Comparison of ENCODE assay signal across 8 cellular contexts in the genomic region with DNA sequence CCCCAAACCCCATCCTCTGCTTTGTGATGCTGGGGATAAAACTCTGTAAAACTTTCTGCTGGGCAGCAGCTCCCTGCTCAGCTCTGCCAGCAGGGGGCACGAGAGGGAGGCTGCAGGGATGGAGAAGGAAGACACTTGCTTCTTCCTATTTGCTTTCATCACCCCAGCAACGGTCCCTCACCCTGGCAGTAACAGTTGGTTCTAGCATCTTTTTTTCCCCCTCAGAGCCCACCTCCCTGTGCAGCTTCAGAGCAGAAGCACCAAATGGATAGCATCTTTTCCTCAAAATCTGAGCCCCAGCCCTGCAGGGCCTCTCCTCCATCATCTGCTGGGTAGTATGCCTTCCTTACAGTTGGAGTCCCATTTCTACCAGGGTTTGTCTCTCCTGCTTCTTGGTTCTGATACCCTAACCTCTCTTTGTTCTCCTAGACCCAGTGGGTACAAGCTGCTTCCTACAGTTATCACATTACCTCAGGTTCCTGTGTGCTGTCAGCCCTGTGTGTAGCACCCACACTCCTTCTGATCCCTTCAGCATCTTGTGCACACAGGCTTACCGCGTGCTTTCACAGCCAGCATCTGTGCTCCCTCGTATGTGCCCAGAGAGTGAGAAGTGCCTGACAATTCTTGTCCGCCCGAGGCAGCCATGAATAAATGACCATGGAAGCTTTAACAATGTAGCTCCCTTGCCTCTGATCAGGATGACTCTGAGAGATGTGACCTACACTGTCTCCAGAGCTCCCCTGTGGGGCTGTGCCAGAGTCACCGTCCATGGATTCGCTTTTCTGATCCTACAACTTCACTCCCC. TPM values are rescaled to one million over a fixed set of nuclear protein-coding genes. Genes with fewer than 3 reads are reported as not detected.
DNase-seq lines count a peak whose midpoint lies in the region; ATAC-seq and TF ChIP-seq lines count a peak whose summit lies in the region.

No MANE protein-coding gene starts in this region.

- no peaks in the 10 kb centered on the region for H3K4me1 Mint-ChIP-seq in nephron

- no peaks in the 10 kb centered on the region for H3K9me3 Mint-ChIP-seq in nephron

- ATAC-seq in GM18511 (IDR thresholded peaks at IDR 0.05; ENCODE audit: unreplicated experiment) = peak; percentile 80

- no peaks in the 10 kb centered on the region for H3K9me3 ChIP-seq in AG04450 (ENCODE audit: control insufficient read depth, insufficient read depth, low read length)

- POLR2A ChIA-PET in AG04450 (lab: Yijun Ruan, JAX) = no interaction called here

- CTCF ChIA-PET in AG04450 (lab: Charles Lee) = interaction anchor here (0.5 to 11.6 kb wide), 55 partner anchors 9 to 449 kb away, joined by 3 to 541 read pairs (median 5); no protein-coding TSS in a partner anchor

- no peak overlapping the region for H3K4me3 Mint-ChIP-seq in nephron

- H3K4me3 ChIP-seq in AG04450 (ENCODE audit: low read depth, low read length) (no peak overlapping the region), epithelial cell of proximal tubule (ENCODE audit: low read depth, low read length) (no peak overlapping the region)

- no peaks in the 10 kb centered on the region for H3K27me3 ChIP-seq in AG04450 (ENCODE audit: control insufficient read depth, insufficient read depth, low read length)

- H3K27ac Mint-ChIP-seq in nephron = peak overlapping the region in 1 of 3 experiments; percentile 12

- H3K27me3 Mint-ChIP-seq in nephron (ENCODE audit: low read depth) = no peaks in the 10 kb centered on the region

- peak overlapping the region; percentile 47 for H3K27ac ChIP-seq in AG04450 (ENCODE audit: low read depth, low read length)

- peak; percentile 99 for TF ChIP-seq CTCF in AG04450 (IDR thresholded peaks at IDR 0.05; ENCODE audit: low read depth, low read length)
- TF ChIP-seq CTCF in epithelial cell of proximal tubule (conservative IDR thresholded peaks at IDR 0.05; ENCODE audit: low read depth, low read length) = peak; percentile 99
- peak; percentile 84 to 85 (median 84) for TF ChIP-seq CTCF in nephron (IDR thresholded peaks at IDR 0.05; ENCODE audit: unreplicated experiment in 3 of 3)

- DNase-seq in AG04450 (ENCODE audit: low read depth, low spot score) = peak; percentile 52
- DNase-seq in HK-2 (ENCODE audit: unreplicated experiment) = peak; percentile 61
- DNase-seq in OCI-M1 (lab: John Stamatoyannopoulos, UW) = peak; percentile 82
- DNase-seq in activated T-cell treated with anti-CD3 and anti-CD28 coated beads for 48 hours (ENCODE audit: low read depth) = peak; percentile 76
- DNase-seq in epithelial cell of proximal tubule (ENCODE audit: low read depth) = no peak
- peak; percentile 82 for DNase-seq in stimulated activated naive CD4-positive, alpha-beta T cell treated with Interleukin-2 at 50 U/mL for 16 hours (lab: John Stamatoyannopoulos, UW)

- H3K36me3 Mint-ChIP-seq in nephron (ENCODE audit: low read depth) = peaks cover 21% of the 10 kb centered on the region

RNA-seq across cellular contexts. Expression of gene CKAP2L, which starts 14.5 kb away (rescaled TPM):
- 2.9 and 4.4 TPM in 2 replicates for polyA plus RNA-seq in AG04450 (2011; rRNA removed)
- 1.7 and 4.1 TPM in 2 replicates for polyA minus RNA-seq in AG04450 (2011; rRNA and poly(A)+ RNA removed)
- 18.8 and 23.4 TPM in 2 replicates for total RNA-seq in epithelial cell of proximal tubule

RNA-seq across cellular contexts. Expression of gene NT5DC4, which starts 29.1 kb away (rescaled TPM):
- polyA plus RNA-seq in AG04450 (2011; rRNA removed) = not detected in 2 replicates
- not detected in 2 replicates for polyA minus RNA-seq in AG04450 (2011; rRNA and poly(A)+ RNA removed)
- total RNA-seq in epithelial cell of proximal tubule = not detected in 2 replicates

RNA-seq across cellular contexts. Expression of gene IL1A, which starts 34.3 kb away (rescaled TPM):
- 0.51 and 0.55 TPM in 2 replicates for polyA plus RNA-seq in AG04450 (2011; rRNA removed)
- 0.14 and 0.26 TPM in 2 replicates for polyA minus RNA-seq in AG04450 (2011; rRNA and poly(A)+ RNA removed)
- 1.4 TPM in 2 replicates for total RNA-seq in epithelial cell of proximal tubule
